25 cellular contexts compared by ENCODE assay signal in the genomic region with DNA sequence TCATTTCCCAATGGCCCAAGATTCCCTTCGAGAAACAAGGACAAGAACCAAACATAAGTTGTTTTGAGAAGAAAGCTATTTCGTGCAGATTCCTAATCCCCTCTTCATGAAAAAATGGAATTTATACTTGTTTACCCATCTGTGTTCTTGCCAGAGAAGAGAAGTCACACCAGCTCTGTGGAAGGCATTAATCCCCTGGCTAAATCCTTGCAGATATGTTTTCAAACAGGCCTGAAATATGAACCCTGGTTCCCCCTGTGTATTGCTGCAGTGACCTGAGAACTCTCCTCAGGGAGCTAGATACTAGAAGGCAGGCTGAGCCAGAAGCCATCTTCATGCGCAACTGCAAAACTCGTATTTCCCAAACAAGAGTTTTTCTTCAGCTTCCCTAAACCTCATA.
"Had no signal": no experiment of that assay in that cellular context is flagged by ENCODE, and none has a peak within 500 bp of the region (broad histone marks: within the 10 kb centered on the region; RNA-seq: fewer than 3 reads in every experiment).

No MANE protein-coding gene starts in this region.

- H3K27ac ChIP-seq: coronary artery, esophagus muscularis mucosa, left lung, pancreas, right lobe of liver, suprapubic skin, transverse colon, vagina had no signal

- H3K9me3 ChIP-seq: esophagus muscularis mucosa, left lung, pancreas, psoas muscle, right lobe of liver, stomach, suprapubic skin, transverse colon, vagina had no signal

- H3K4me1 ChIP-seq: esophagus muscularis mucosa, left lung, pancreas, right lobe of liver, suprapubic skin, transverse colon, vagina had no signal

- H3K4me3 ChIP-seq: coronary artery, esophagus muscularis mucosa, left lung, pancreas, psoas muscle, right lobe of liver, stomach, suprapubic skin, transverse colon, vagina had no signal

- ATAC-seq: activated T-cell treated with anti-CD3 and anti-CD28 coated beads, Interleukin-2, amount 50 U/mL, for 72 hours; left lung; natural killer cell treated with Interleukin-12 subunit alpha and Interleukin-12 subunit beta and Interleukin-15 and Interleukin-18, amount 100 ng/mL, for 72 hours; pancreas; right lobe of liver; stimulated activated memory B cell treated with anti-CD40 and anti-IgM and Interleukin-4, amounts not matched to agents 10 μg/mL and 1 μg/mL and 100 μg/mL, for 72 hours had no signal

- H3K27me3 ChIP-seq: esophagus muscularis mucosa, left lung, pancreas, right lobe of liver, stomach, suprapubic skin, transverse colon, vagina had no signal

- DNase-seq: activated CD4-positive, alpha-beta T cell treated with anti-CD3 and anti-CD28 coated beads, Interleukin-2, amount 50 U/mL, for 4 hours; activated effector memory CD4-positive, alpha-beta T cell treated with Interleukin-2 at 50 U/mL for 16 hours; activated naive CD4-positive, alpha-beta T cell treated with anti-CD3 and anti-CD28 coated beads for 36 hours; activated naive CD8-positive, alpha-beta T cell treated with anti-CD3 and anti-CD28 coated beads, Interleukin-2, amount 10 ng/mL, durations not matched to agents 7 days and 5 days; activated T-cell treated with anti-CD3 and anti-CD28 coated beads, Interleukin-2, amount 50 U/mL, for 72 hours; amniotic stem cell; cerebellar nuclear complex; glutamatergic neuron; hippocampal formation; kidney glomerular epithelial cell; left lung; midbrain; pancreas; psoas muscle; right lobe of liver; small intestine; stimulated activated CD4-positive, alpha-beta T cell treated with anti-CD3 and anti-CD28 coated beads, Interleukin-15, amount 100 ng/mL, for 24 hours; stomach; transverse colon had no signal

- H3K36me3 ChIP-seq: esophagus muscularis mucosa, left lung, pancreas, right lobe of liver, stomach, suprapubic skin, transverse colon, vagina had no signal
